Comparison of ENCODE assay signal across 15 cellular contexts in genomic region chr2:198483046-198483445, GRCh38.
"Had no signal": no experiment of that assay in that cellular context is flagged by ENCODE, and none has a peak within 500 bp of the region (broad histone marks: within the 10 kb centered on the region; RNA-seq: fewer than 3 reads in every experiment).

No MANE protein-coding gene starts in this region.

- ATAC-seq: gastrocnemius medialis; left cardiac atrium; natural killer cell treated with Interleukin-12 subunit alpha and Interleukin-12 subunit beta and Interleukin-15 and Interleukin-18, amount 100 ng/mL, for 72 hours; pancreas; psoas muscle; stimulated activated naive CD8-positive, alpha-beta T cell treated with anti-CD3 and anti-CD28 coated beads, Interleukin-15, Interleukin-2, amounts not matched to agents 100 U/mL and 50 U/mL, for 24 hours had no signal

- DNase-seq: activated CD4-positive, alpha-beta T cell treated with anti-CD3 and anti-CD28 coated beads for 1 hour; activated CD4-positive, alpha-beta T cell treated with anti-CD3 and anti-CD28 coated beads, Interleukin-2, amount 50 U/mL, for 1 hour; activated gamma-delta T cell treated with Interleukin-2 at 50 U/mL for 16 hours; activated T-cell treated with anti-CD3 and anti-CD28 coated beads, Interleukin-2, amount 50 U/mL, for 1 hour; adrenal gland; central memory CD4-positive, alpha-beta T cell; effector memory CD4-positive, alpha-beta T cell; gastrocnemius medialis; left cardiac atrium; midbrain; pancreas; psoas muscle; stimulated activated CD4-positive, alpha-beta T cell treated with anti-CD3 and anti-CD28 coated beads, Interleukin-4, amount 100 ng/mL, for 4 hours; stimulated activated naive CD8-positive, alpha-beta T cell treated with anti-CD3 and anti-CD28 coated beads, Interleukin-15, Interleukin-2, amounts not matched to agents 100 U/mL and 50 U/mL, for 24 hours had no signal
